ENCODE assay signal across 10 cellular contexts in genomic region chr1:150604226-150604588, GRCh38. TPM values are rescaled to one million over a fixed set of nuclear protein-coding genes. Genes with fewer than 3 reads are reported as not detected.
DNase-seq lines count a peak whose midpoint lies in the region; ATAC-seq, FAIRE-seq and TF ChIP-seq lines count a peak whose summit lies in the region.
"Had no signal": no experiment of that assay in that cellular context is flagged by ENCODE, and none has a peak within 500 bp of the region (broad histone marks: within the 10 kb centered on the region; RNA-seq: fewer than 3 reads in every experiment).

No MANE protein-coding gene starts in this region.

- H3K27me3 ChIP-seq in HUES6 (ENCODE audit: control insufficient read depth, insufficient read depth, low read length) (no peaks in the 10 kb centered on the region), keratinocyte (ENCODE audit: control insufficient read depth, extremely low read depth, insufficient read depth, low read length) (no peaks in the 10 kb centered on the region), BE2C (no peaks in the 10 kb centered on the region)

- peaks cover 13% of the 10 kb centered on the region for H3K36me3 Mint-ChIP-seq in activated naive CD8-positive, alpha-beta T cell treated with anti-CD3 and anti-CD28 coated beads, Interleukin-2, amount 50 U/mL, for 24 hours (ENCODE audit: low read depth)

- FAIRE-seq in keratinocyte (lab: Jason Lieb, UNC): no peak

- H3K9me3 ChIP-seq in HUES6 (ENCODE audit: control insufficient read depth, insufficient read depth, low read depth, low read length) (no peaks in the 10 kb centered on the region), keratinocyte (ENCODE audit: control insufficient read depth, low read depth, low read length) (no peaks in the 10 kb centered on the region), BE2C (no peaks in the 10 kb centered on the region)

- TF ChIP-seq CTCF in keratinocyte (optimal IDR thresholded peaks at IDR 0.05 in 1 of 3, IDR thresholded peaks at IDR 0.05 in 1 of 3, conservative IDR thresholded peaks at IDR 0.05 in 1 of 3; ENCODE audit: extremely low read depth in 1 of 3, insufficient read depth in 2 of 3, low read length in 3 of 3): no peak
- TF ChIP-seq CTCF in BE2C (IDR thresholded peaks at IDR 0.05; ENCODE audit: low read depth, low read length): no peak

- H4K20me1 ChIP-seq in keratinocyte (ENCODE audit: control insufficient read depth, extremely low read depth, insufficient read depth, low read length): no peaks in the 10 kb centered on the region

- no peak overlapping the region for H2AFZ ChIP-seq in keratinocyte (ENCODE audit: control insufficient read depth, low read length)

- H3K27ac ChIP-seq in HUES6 (ENCODE audit: low read depth, low read length) (peak overlapping the region; percentile 95), keratinocyte (ENCODE audit: control insufficient read depth, insufficient read depth, low read length) (peak overlapping the region; percentile 82), skin epidermis (peak overlapping the region; percentile 20 to 93 (median 76))

- dilution Hi-C loops in keratinocyte (cut with MboI; ENCODE audit: extremely low pct_ligation_motif_present, low sequenced_read_pairs): no loop called here

- H3K27me3 Mint-ChIP-seq in activated naive CD8-positive, alpha-beta T cell treated with anti-CD3 and anti-CD28 coated beads, Interleukin-2, amount 50 U/mL, for 24 hours: no peaks in the 10 kb centered on the region

- H3K79me2 ChIP-seq in keratinocyte (ENCODE audit: control insufficient read depth, insufficient read depth, low read length): peaks cover 4% of the 10 kb centered on the region

- no peak for DNase-seq in activated naive CD8-positive, alpha-beta T cell treated with anti-CD3 and anti-CD28 coated beads, Interleukin-2, amount 50 U/mL, for 24 hours
- DNase-seq in keratinocyte (ENCODE audit: low read depth, low spot score) (no peak), BE2C (no peak), hippocampal formation (lab: John Stamatoyannopoulos, UW) (no peak)
- DNase-seq: NCI-H446 treated with DMSO at 0.1 percent for 48 hours; stimulated activated CD4-positive, alpha-beta T cell treated with anti-CD3 and anti-CD28 coated beads, Interleukin-15, amount 100 ng/mL, for 24 hours had no signal

- H3K27ac Mint-ChIP-seq in activated naive CD8-positive, alpha-beta T cell treated with anti-CD3 and anti-CD28 coated beads, Interleukin-2, amount 50 U/mL, for 24 hours: peak overlapping the region; percentile 66

- H3K36me3 ChIP-seq in HUES6 (ENCODE audit: control insufficient read depth, insufficient read depth, low read length) (peaks cover 10% of the 10 kb centered on the region), keratinocyte (ENCODE audit: control insufficient read depth in 2 of 2, extremely low read depth in 1 of 2, insufficient read depth in 2 of 2, low read length in 2 of 2) (no peaks in the 10 kb centered on the region), BE2C (no peaks in the 10 kb centered on the region; the same call in 1 of the 2 replicates)

- peak overlapping the region; percentile 74 for H3K9ac ChIP-seq in HUES6 (ENCODE audit: low read length)
- peak overlapping the region; percentile 23 for H3K9ac ChIP-seq in keratinocyte (ENCODE audit: control insufficient read depth, extremely low read depth, insufficient read depth, low read length)

- peak overlapping the region; percentile 54 for H3K4me2 ChIP-seq in keratinocyte (ENCODE audit: control insufficient read depth, extremely low read depth, insufficient read depth, low read depth, low read length)

- H3K9me1 ChIP-seq in keratinocyte (ENCODE audit: control insufficient read depth, extremely low read depth, insufficient read depth, low read length): no peaks in the 10 kb centered on the region

- peaks cover 24% of the 10 kb centered on the region for H3K4me1 Mint-ChIP-seq in activated naive CD8-positive, alpha-beta T cell treated with anti-CD3 and anti-CD28 coated beads, Interleukin-2, amount 50 U/mL, for 24 hours

- no peaks in the 10 kb centered on the region for H3K9me3 Mint-ChIP-seq in activated naive CD8-positive, alpha-beta T cell treated with anti-CD3 and anti-CD28 coated beads, Interleukin-2, amount 50 U/mL, for 24 hours

- H3K4me3 Mint-ChIP-seq in activated naive CD8-positive, alpha-beta T cell treated with anti-CD3 and anti-CD28 coated beads, Interleukin-2, amount 50 U/mL, for 24 hours: no peak overlapping the region

- no peak for ATAC-seq in activated naive CD8-positive, alpha-beta T cell treated with anti-CD3 and anti-CD28 coated beads, Interleukin-2, amount 50 U/mL, for 24 hours
- no peak for ATAC-seq in GM21786 (IDR thresholded peaks at IDR 0.05; ENCODE audit: unreplicated experiment)
- ATAC-seq in HG03460 (IDR thresholded peaks at IDR 0.05; ENCODE audit: unreplicated experiment): no peak

- H3K4me1 ChIP-seq in HUES6 (ENCODE audit: control insufficient read depth, insufficient read depth, low read length) (peaks cover 16% of the 10 kb centered on the region), keratinocyte (ENCODE audit: control insufficient read depth, extremely low read depth, insufficient read depth, low read length) (peaks cover 24% of the 10 kb centered on the region), BE2C (no peaks in the 10 kb centered on the region; the same call in none of the 2 replicates)

- H3K4me3 ChIP-seq in HUES6 (ENCODE audit: low read depth, low read length) (peak overlapping the region; percentile 36; the same call in 1 of the 2 replicates), keratinocyte (ENCODE audit: control insufficient read depth in 2 of 3, extremely low read depth in 1 of 3, insufficient read depth in 2 of 3, low read depth in 1 of 3, low read length in 3 of 3) (no peak overlapping the region), skin epidermis (no peak overlapping the region), BE2C (ENCODE audit: low read depth, low read length) (no peak overlapping the region)

RNA-seq across cellular contexts. Expression of gene MCL1, which starts 24.8 kb away (rescaled TPM):
- 105 to 237 TPM (median 156 TPM) in 3 replicates for polyA plus RNA-seq in keratinocyte
- 301 TPM for polyA plus RNA-seq in keratinocyte (2011; ENCODE audit: low read depth)
- 85.0 and 142 TPM in 2 replicates for polyA plus RNA-seq in keratinocyte (2011; cell fraction: cytosol; rRNA removed)
- polyA plus RNA-seq in keratinocyte (2011; cell fraction: nucleus; rRNA removed): 241 and 336 TPM in 2 replicates
- polyA plus RNA-seq in keratinocyte (2012; ENCODE audit: low replicate concordance): 139 and 235 TPM in 2 replicates
- 75.7 to 233 TPM (median 111 TPM) in 3 replicates for polyA minus RNA-seq in keratinocyte
- polyA minus RNA-seq in keratinocyte (2011; cell fraction: cytosol; rRNA and poly(A)+ RNA removed): 164 TPM
- polyA minus RNA-seq in keratinocyte (2011; cell fraction: nucleus; rRNA and poly(A)+ RNA removed): 148 and 203 TPM in 2 replicates
- polyA plus RNA-seq in BE2C (2012; ENCODE audit: insufficient read depth, insufficient read length, low read depth): 88.9 TPM

RNA-seq across cellular contexts. Expression of gene ENSA, which starts 25.2 kb away (rescaled TPM):
- polyA plus RNA-seq in keratinocyte: 76.8 to 157 TPM (median 102 TPM) in 3 replicates
- 59.7 TPM for polyA plus RNA-seq in keratinocyte (2011; ENCODE audit: low read depth)
- 99.0 and 125 TPM in 2 replicates for polyA plus RNA-seq in keratinocyte (2011; cell fraction: cytosol; rRNA removed)
- polyA plus RNA-seq in keratinocyte (2011; cell fraction: nucleus; rRNA removed): 56.9 and 69.4 TPM in 2 replicates
- 87.5 and 131 TPM in 2 replicates for polyA plus RNA-seq in keratinocyte (2012; ENCODE audit: low replicate concordance)
- polyA minus RNA-seq in keratinocyte: 13.2 to 36.5 TPM (median 22.0 TPM) in 3 replicates
- 27.0 TPM for polyA minus RNA-seq in keratinocyte (2011; cell fraction: cytosol; rRNA and poly(A)+ RNA removed)
- 7.9 and 12.7 TPM in 2 replicates for polyA minus RNA-seq in keratinocyte (2011; cell fraction: nucleus; rRNA and poly(A)+ RNA removed)
- 298 TPM for polyA plus RNA-seq in BE2C (2012; ENCODE audit: insufficient read depth, insufficient read length, low read depth)

RNA-seq across cellular contexts. Expression of gene ADAMTSL4, which starts 55.0 kb away (rescaled TPM):
- 7.0 to 22.8 TPM (median 7.0 TPM) in 3 replicates for polyA plus RNA-seq in keratinocyte
- 29.1 TPM for polyA plus RNA-seq in keratinocyte (2011; ENCODE audit: low read depth)
- polyA plus RNA-seq in keratinocyte (2011; cell fraction: cytosol; rRNA removed): 13.1 and 16.6 TPM in 2 replicates
- polyA plus RNA-seq in keratinocyte (2011; cell fraction: nucleus; rRNA removed): 105 and 147 TPM in 2 replicates
- polyA plus RNA-seq in keratinocyte (2012; ENCODE audit: low replicate concordance): 8.6 and 128 TPM in 2 replicates
- 7.5 to 15.6 TPM (median 14.2 TPM) in 3 replicates for polyA minus RNA-seq in keratinocyte
- polyA minus RNA-seq in keratinocyte (2011; cell fraction: cytosol; rRNA and poly(A)+ RNA removed): 13.2 TPM
- 33.8 and 40.9 TPM in 2 replicates for polyA minus RNA-seq in keratinocyte (2011; cell fraction: nucleus; rRNA and poly(A)+ RNA removed)
- 2.2 TPM for polyA plus RNA-seq in BE2C (2012; ENCODE audit: insufficient read depth, insufficient read length, low read depth)
